ENCODE assay signal across 8 cellular contexts in genomic region chr20:3846740-3847418, GRCh38. TPM values are rescaled to one million over a fixed set of nuclear protein-coding genes. Genes with fewer than 3 reads are reported as not detected.
A peak's percentile ranks its signal among the peaks of the same experiment; 100 is the strongest.
DNase-seq lines count a peak whose midpoint lies in the region.

MAVS (plus strand) TSS chr20:3846834; CDS start chr20:3854625, 7,791 bp downstream.

- H3K27ac ChIP-seq in neuronal stem cell (replicated peaks; ENCODE audit: low read length) (peak within 1 kb of the TSS; percentile 71), subcutaneous abdominal adipose tissue (ENCODE audit: low read depth, low read length) (peak within 1 kb of the TSS; percentile 92)

- H3K18ac ChIP-seq in neuronal stem cell (ENCODE audit: low read length), result peak within 1 kb of the TSS; percentile 97

- H3K9ac ChIP-seq in neuronal stem cell (ENCODE audit: low read depth, low read length, poor library complexity), result peak within 1 kb of the TSS; percentile 97
- peak within 1 kb of the TSS; percentile 86 to 98 (median 94) for H3K9ac ChIP-seq in subcutaneous abdominal adipose tissue (ENCODE audit: low read length in 5 of 5)

- H2BK12ac ChIP-seq in neuronal stem cell (ENCODE audit: low read length), result peak within 1 kb of the TSS; percentile 73

- H3K79me1 ChIP-seq in neuronal stem cell (ENCODE audit: low read depth, low read length), result peaks cover 13% of the 10 kb centered on the region

- H3K27me3 ChIP-seq in H7 (ENCODE audit: control insufficient read depth, insufficient read depth, low read length) (no peaks in the 10 kb centered on the region), MG63 (no peaks in the 10 kb centered on the region), neuronal stem cell (ENCODE audit: control insufficient read depth in 3 of 3, insufficient read depth in 3 of 3, low read depth in 1 of 3, low read length in 3 of 3) (no peaks in the 10 kb centered on the region), subcutaneous abdominal adipose tissue (ENCODE audit: control insufficient read depth in 5 of 5, insufficient read depth in 4 of 5, low read length in 5 of 5) (no peaks in the 10 kb centered on the region)

- peak within 1 kb of the TSS; percentile 94 for H3K14ac ChIP-seq in neuronal stem cell (ENCODE audit: low read length)

- H2AK5ac ChIP-seq in neuronal stem cell (ENCODE audit: low read depth, low read length), result peak within 1 kb of the TSS; percentile 97

- WGBS in neuronal stem cell (ENCODE audit: extremely low coverage in 2 of 2, insufficient read length in 2 of 2, insufficient replicate concordance in 1 of 2), 2 donors, result no CpG with 5 or more reads among the region's 72 CpGs

- H4K91ac ChIP-seq in neuronal stem cell (ENCODE audit: low read depth, low read length, poor library complexity), result peak within 1 kb of the TSS; percentile 12

- H2BK15ac ChIP-seq in neuronal stem cell (ENCODE audit: low read length), result peak within 1 kb of the TSS; percentile 89

- H2BK5ac ChIP-seq in neuronal stem cell (ENCODE audit: low read length), result peak within 1 kb of the TSS; percentile 90

- peak within 1 kb of the TSS; percentile 98 for H3K4ac ChIP-seq in neuronal stem cell (ENCODE audit: low read length)

- peak within 1 kb of the TSS; percentile 90 for H3K23ac ChIP-seq in neuronal stem cell (ENCODE audit: low read depth, low read length, poor library complexity)

- in situ Hi-C loops in G401 (cut with HindIII; ENCODE audit: low sequenced_read_pairs), result no loop called here

- peak within 1 kb of the TSS; percentile 98 for H2AFZ ChIP-seq in neuronal stem cell (ENCODE audit: low read length)

- H3K4me3 ChIP-seq in H7 (ENCODE audit: insufficient read depth, low read depth, low read length) (peak within 1 kb of the TSS; percentile 89), MG63 (peak within 1 kb of the TSS; percentile 89), neuronal stem cell (ENCODE audit: low read length in 2 of 2) (peak within 1 kb of the TSS; percentile 95 to 98), subcutaneous abdominal adipose tissue (ENCODE audit: low read depth in 1 of 5, low read length in 5 of 5) (peak within 1 kb of the TSS; percentile 73 to 95 (median 86))

- peak within 1 kb of the TSS; percentile 78 for H3K4me2 ChIP-seq in neuronal stem cell (ENCODE audit: insufficient read depth, low read length, poor library complexity, severe bottlenecking)

- peak within 1 kb of the TSS; percentile 82 for H4K8ac ChIP-seq in neuronal stem cell (ENCODE audit: low read depth, low read length)

- H3K36me3 ChIP-seq in H7 (replicated peaks; ENCODE audit: control insufficient read depth, insufficient read depth, low read length), result no peaks in the 10 kb centered on the region
- H3K36me3 ChIP-seq in MG63, result no peaks in the 10 kb centered on the region
- peaks cover 0 to 3% of the 10 kb centered on the region in 2 donors for H3K36me3 ChIP-seq in neuronal stem cell (replicated peaks in 1 of 2; ENCODE audit: control insufficient read depth in 2 of 2, insufficient read depth in 2 of 2, low read length in 2 of 2)
- peaks cover 0 to 3% (median 0%) of the 10 kb centered on the region in 5 donors for H3K36me3 ChIP-seq in subcutaneous abdominal adipose tissue (ENCODE audit: control insufficient read depth in 5 of 5, insufficient read depth in 5 of 5, low read length in 5 of 5)

- H3K9me3 ChIP-seq in MG63 (no peaks in the 10 kb centered on the region), neuronal stem cell (replicated peaks in 1 of 2; ENCODE audit: control insufficient read depth in 2 of 2, insufficient read depth in 1 of 2, low read depth in 1 of 2, low read length in 2 of 2) (peaks cover 0 to 4% of the 10 kb centered on the region in 2 donors), subcutaneous abdominal adipose tissue (ENCODE audit: control insufficient read depth in 5 of 5, low read length in 5 of 5) (no peaks in the 10 kb centered on the region)

- H3K4me1 ChIP-seq in neuronal stem cell (ENCODE audit: control insufficient read depth in 2 of 2, insufficient read depth in 1 of 2, low read depth in 1 of 2, low read length in 2 of 2), result peaks cover 5 to 8% of the 10 kb centered on the region in 2 donors
- peaks cover 3 to 30% (median 17%) of the 10 kb centered on the region in 5 donors for H3K4me1 ChIP-seq in subcutaneous abdominal adipose tissue (ENCODE audit: control insufficient read depth in 5 of 5, insufficient read depth in 5 of 5, low read length in 5 of 5)

- peak within 1 kb of the TSS; percentile 91 for H2BK120ac ChIP-seq in neuronal stem cell (ENCODE audit: low read depth, low read length)

- peak; percentile 89 for DNase-seq in G401 (ENCODE audit: low spot score)
- peak; percentile 99 for DNase-seq in H7
- peak; percentile 79 for DNase-seq in MG63
- peak; percentile 85 for DNase-seq in SK-N-DZ (ENCODE audit: low spot score)
- peak; percentile 89 for DNase-seq in activated naive CD4-positive, alpha-beta T cell treated with Interleukin-2 at 50 U/mL for 16 hours
- peak; percentile 48 for DNase-seq in foreskin melanocyte
- DNase-seq in neuronal stem cell (ENCODE audit: low spot score), result peak; percentile 82

RNA-seq across cellular contexts. Expression of gene MAVS, which starts in this region (rescaled TPM):
- total RNA-seq in G401 (2014; rRNA removed; shearing (Covaris generic)), result 14.1 and 16.3 TPM in 2 replicates
- total RNA-seq in H7 (2014; rRNA removed; shearing (Covaris generic)), result 10.6 and 11.9 TPM in 2 replicates
- 4.4 and 6.2 TPM in 2 replicates for total RNA-seq in MG63 (2014; rRNA removed; shearing (Covaris generic); ENCODE audit: low replicate concordance)
- polyA plus RNA-seq in SK-N-DZ (2014; cell fraction: cytosol; rRNA removed), result 12.4 and 15.5 TPM in 2 replicates
- polyA plus RNA-seq in SK-N-DZ (2014; cell fraction: nucleus; rRNA removed), result 12.2 and 18.1 TPM in 2 replicates
- 11.2 TPM for polyA plus RNA-seq in neuronal stem cell (2013, experiment 1 of 2)
- polyA plus RNA-seq in neuronal stem cell (2013, experiment 2 of 2), result 11.6 TPM

Comparison
In these comparisons a context has a peak if more than half of its experiments do, and no peak if none do; other contexts are left out.
1. Peak in every context shown above with its lines: DNase-seq, H3K4me3 ChIP-seq and H3K27ac ChIP-seq.
2. DNase-seq: peak in every context shown above with its lines; median percentile 99 in H7; 89 in G401; 89 in activated naive CD4-positive, alpha-beta T cell treated with Interleukin-2 at 50 U/mL for 16 hours; 85 in SK-N-DZ; 82 in neuronal stem cell; 79 in MG63; 48 in foreskin melanocyte.